In genomic region chr6:113855500-113856010, GRCh38 we compare ENCODE assay signal across 8 cellular contexts. TPM values are rescaled to one million over a fixed set of nuclear protein-coding genes. Genes with fewer than 3 reads are reported as not detected.
DNase-seq lines count a peak whose midpoint lies in the region; ATAC-seq, FAIRE-seq and TF ChIP-seq lines count a peak whose summit lies in the region.

No MANE protein-coding gene starts in this region.

- H3K27ac Mint-ChIP-seq in CD4-positive, CD25-positive, alpha-beta regulatory T cell: no peak overlapping the region
- peak overlapping the region; percentile 46 for H3K27ac Mint-ChIP-seq in activated naive CD8-positive, alpha-beta T cell treated with anti-CD3 and anti-CD28 coated beads, Interleukin-2, amount 50 U/mL, for 24 hours
- H3K27ac Mint-ChIP-seq in stimulated activated memory B cell treated with anti-CD40 and anti-IgM and Interleukin-4, amounts not matched to agents 10 μg/mL and 1 μg/mL and 100 μg/mL, for 72 hours: no peak overlapping the region

- H3K36me3 Mint-ChIP-seq in CD4-positive, CD25-positive, alpha-beta regulatory T cell: no peaks in the 10 kb centered on the region
- H3K36me3 Mint-ChIP-seq in activated naive CD8-positive, alpha-beta T cell treated with anti-CD3 and anti-CD28 coated beads, Interleukin-2, amount 50 U/mL, for 24 hours (ENCODE audit: low read depth): peaks cover 1% of the 10 kb centered on the region
- H3K36me3 Mint-ChIP-seq in stimulated activated memory B cell treated with anti-CD40 and anti-IgM and Interleukin-4, amounts not matched to agents 10 μg/mL and 1 μg/mL and 100 μg/mL, for 72 hours: peaks cover 22% of the 10 kb centered on the region

- peaks cover 47% of the 10 kb centered on the region for H3K27me3 ChIP-seq in CD4-positive, CD25-positive, alpha-beta regulatory T cell (ENCODE audit: control insufficient read depth, insufficient read depth, low read length)
- H3K27me3 ChIP-seq in right cardiac atrium (ENCODE audit: control insufficient read depth, insufficient read depth) (no peaks in the 10 kb centered on the region), gastrocnemius medialis (no peaks in the 10 kb centered on the region)

- peak; percentile 26 for FAIRE-seq in HTR-8/SVneo (lab: Jason Lieb, UNC)

- H3K4me3 ChIP-seq in CD4-positive, CD25-positive, alpha-beta regulatory T cell (ENCODE audit: low read depth, low read length): peak overlapping the region; percentile 10
- peak overlapping the region; percentile 97 for H3K4me3 ChIP-seq in right cardiac atrium (ENCODE audit: low read length)
- H3K4me3 ChIP-seq in gastrocnemius medialis: peak overlapping the region; percentile 70 to 94 (median 75)

- peak overlapping the region in 2 of 4 donors; percentile 35 to 73 for H3K4me3 Mint-ChIP-seq in CD4-positive, CD25-positive, alpha-beta regulatory T cell
- no peak overlapping the region for H3K4me3 Mint-ChIP-seq in activated naive CD8-positive, alpha-beta T cell treated with anti-CD3 and anti-CD28 coated beads, Interleukin-2, amount 50 U/mL, for 24 hours
- H3K4me3 Mint-ChIP-seq in stimulated activated memory B cell treated with anti-CD40 and anti-IgM and Interleukin-4, amounts not matched to agents 10 μg/mL and 1 μg/mL and 100 μg/mL, for 72 hours: no peak overlapping the region

- peaks cover 0 to 9% (median 0%) of the 10 kb centered on the region in 7 donors for H3K9me3 Mint-ChIP-seq in CD4-positive, CD25-positive, alpha-beta regulatory T cell
- no peaks in the 10 kb centered on the region for H3K9me3 Mint-ChIP-seq in activated naive CD8-positive, alpha-beta T cell treated with anti-CD3 and anti-CD28 coated beads, Interleukin-2, amount 50 U/mL, for 24 hours
- H3K9me3 Mint-ChIP-seq in stimulated activated memory B cell treated with anti-CD40 and anti-IgM and Interleukin-4, amounts not matched to agents 10 μg/mL and 1 μg/mL and 100 μg/mL, for 72 hours: no peaks in the 10 kb centered on the region

- no peaks in the 10 kb centered on the region for H3K36me3 ChIP-seq in CD4-positive, CD25-positive, alpha-beta regulatory T cell (ENCODE audit: control insufficient read depth, insufficient read depth, low read length)
- no peaks in the 10 kb centered on the region for H3K36me3 ChIP-seq in gastrocnemius medialis

- intact Hi-C loops in right cardiac atrium (cut with DNase I): loop anchor here in 3 of 4 donors (5.0 to 10.0 kb wide), 4 partner anchors 291 to 1071 kb away; no protein-coding TSS in a partner anchor
- intact Hi-C loops in gastrocnemius medialis (cut with DNase I; ENCODE audit: low total_unique reads): loop anchor here (10.0 kb wide), 3 partner anchors 261 to 441 kb away; no protein-coding TSS in a partner anchor

- peaks cover 38% of the 10 kb centered on the region for H3K27me3 Mint-ChIP-seq in CD4-positive, CD25-positive, alpha-beta regulatory T cell
- H3K27me3 Mint-ChIP-seq in activated naive CD8-positive, alpha-beta T cell treated with anti-CD3 and anti-CD28 coated beads, Interleukin-2, amount 50 U/mL, for 24 hours: peaks cover 46% of the 10 kb centered on the region
- H3K27me3 Mint-ChIP-seq in stimulated activated memory B cell treated with anti-CD40 and anti-IgM and Interleukin-4, amounts not matched to agents 10 μg/mL and 1 μg/mL and 100 μg/mL, for 72 hours: no peaks in the 10 kb centered on the region

- WGBS in right cardiac atrium: under 1% methylated on average over 17 of the region's 17 CpGs

- no peak for TF ChIP-seq POLR2A in gastrocnemius medialis (IDR thresholded peaks at IDR 0.05)

- ATAC-seq in CD4-positive, CD25-positive, alpha-beta regulatory T cell (ENCODE audit: low read depth in 2 of 2): no peak
- ATAC-seq in activated naive CD8-positive, alpha-beta T cell treated with anti-CD3 and anti-CD28 coated beads, Interleukin-2, amount 50 U/mL, for 24 hours: no peak
- ATAC-seq in right cardiac atrium (no peak), gastrocnemius medialis (no peak), HG02981 (IDR thresholded peaks at IDR 0.05; ENCODE audit: unreplicated experiment) (no peak), HG03469 (IDR thresholded peaks at IDR 0.05; ENCODE audit: unreplicated experiment) (no peak)
- no peak for ATAC-seq in stimulated activated memory B cell treated with anti-CD40 and anti-IgM and Interleukin-4, amounts not matched to agents 10 μg/mL and 1 μg/mL and 100 μg/mL, for 72 hours

- peaks cover 47% of the 10 kb centered on the region for H3K4me1 ChIP-seq in CD4-positive, CD25-positive, alpha-beta regulatory T cell (ENCODE audit: control insufficient read depth, insufficient read depth, low read length, poor library complexity, severe bottlenecking)
- H3K4me1 ChIP-seq in right cardiac atrium (ENCODE audit: control insufficient read depth, insufficient read depth, low read length) (no peaks in the 10 kb centered on the region), gastrocnemius medialis (no peaks in the 10 kb centered on the region)

- TF ChIP-seq CTCF in gastrocnemius medialis (IDR thresholded peaks at IDR 0.05 in 4 of 5, conservative IDR thresholded peaks at IDR 0.05 in 1 of 5): no peak

- DNase-seq in CD4-positive, CD25-positive, alpha-beta regulatory T cell: peak in 1 of 3 donors; percentile 4
- DNase-seq in HTR-8/SVneo (ENCODE audit: insufficient read length, low spot score) (no peak), right cardiac atrium (peak; percentile 25 to 74 (median 73)), gastrocnemius medialis (no peak)
- DNase-seq in activated naive CD8-positive, alpha-beta T cell treated with anti-CD3 and anti-CD28 coated beads, Interleukin-2, amount 50 U/mL, for 24 hours: peak; percentile 8

- no peak overlapping the region for H3K27ac ChIP-seq in CD4-positive, CD25-positive, alpha-beta regulatory T cell (ENCODE audit: insufficient read depth, low read length, poor library complexity, severe bottlenecking)
- H3K27ac ChIP-seq in right cardiac atrium (ENCODE audit: low read length) (peak overlapping the region; percentile 86), gastrocnemius medialis (peak overlapping the region; percentile 70 to 93 (median 86))

- in situ Hi-C loops in gastrocnemius medialis (cut with MboI; ENCODE audit: low sequenced_read_pairs in 4 of 4): loop anchor here in 2 of 4 donors (5.0 to 25.0 kb wide), 2 partner anchors 543 to 548 kb away; no protein-coding TSS in a partner anchor

- H3K9me3 ChIP-seq in CD4-positive, CD25-positive, alpha-beta regulatory T cell (ENCODE audit: control insufficient read depth in 2 of 2, low read length in 2 of 2): peaks cover 6 to 23% of the 10 kb centered on the region in 2 experiments
- H3K9me3 ChIP-seq in right cardiac atrium (ENCODE audit: control insufficient read depth, low read length) (no peaks in the 10 kb centered on the region), gastrocnemius medialis (no peaks in the 10 kb centered on the region)

- H3K4me1 Mint-ChIP-seq in CD4-positive, CD25-positive, alpha-beta regulatory T cell: peaks cover 5 to 11% (median 8%) of the 10 kb centered on the region in 4 donors
- H3K4me1 Mint-ChIP-seq in activated naive CD8-positive, alpha-beta T cell treated with anti-CD3 and anti-CD28 coated beads, Interleukin-2, amount 50 U/mL, for 24 hours: peaks cover 17% of the 10 kb centered on the region
- H3K4me1 Mint-ChIP-seq in stimulated activated memory B cell treated with anti-CD40 and anti-IgM and Interleukin-4, amounts not matched to agents 10 μg/mL and 1 μg/mL and 100 μg/mL, for 72 hours: peaks cover 2% of the 10 kb centered on the region

RNA-seq across cellular contexts. Expression of gene MARCKS, which starts 1.6 kb away (rescaled TPM):
- total RNA-seq in CD4-positive, CD25-positive, alpha-beta regulatory T cell: not detected
- under 1 TPM in 2 of 4 donors, not detected in 2; 0.03 to 0.07 TPM for polyA plus RNA-seq in CD4-positive, CD25-positive, alpha-beta regulatory T cell
- total RNA-seq in right cardiac atrium: 10 to 100 TPM; 18.4 to 28.9 (median 23.6) TPM
- polyA plus RNA-seq in right cardiac atrium: 11.0 TPM
- total RNA-seq in gastrocnemius medialis: 1 to 10 TPM; 4.3 to 7.1 (median 5.4) TPM

Comparison
In these comparisons a context has a peak if more than half of its experiments do, and no peak if none do; other contexts are left out.
1. DNase-seq: peak in activated naive CD8-positive, alpha-beta T cell treated with anti-CD3 and anti-CD28 coated beads, Interleukin-2, amount 50 U/mL, for 24 hours (single experiment) and right cardiac atrium (3 of 3); none in HTR-8/SVneo (single experiment) and gastrocnemius medialis (0 of 2).
2. H3K4me3 ChIP-seq: peak in every context shown above with its lines; median percentile 97 in right cardiac atrium; 75 in gastrocnemius medialis; 10 in CD4-positive, CD25-positive, alpha-beta regulatory T cell.